ENCODE assay signal across 10 cellular contexts in the genomic region with DNA sequence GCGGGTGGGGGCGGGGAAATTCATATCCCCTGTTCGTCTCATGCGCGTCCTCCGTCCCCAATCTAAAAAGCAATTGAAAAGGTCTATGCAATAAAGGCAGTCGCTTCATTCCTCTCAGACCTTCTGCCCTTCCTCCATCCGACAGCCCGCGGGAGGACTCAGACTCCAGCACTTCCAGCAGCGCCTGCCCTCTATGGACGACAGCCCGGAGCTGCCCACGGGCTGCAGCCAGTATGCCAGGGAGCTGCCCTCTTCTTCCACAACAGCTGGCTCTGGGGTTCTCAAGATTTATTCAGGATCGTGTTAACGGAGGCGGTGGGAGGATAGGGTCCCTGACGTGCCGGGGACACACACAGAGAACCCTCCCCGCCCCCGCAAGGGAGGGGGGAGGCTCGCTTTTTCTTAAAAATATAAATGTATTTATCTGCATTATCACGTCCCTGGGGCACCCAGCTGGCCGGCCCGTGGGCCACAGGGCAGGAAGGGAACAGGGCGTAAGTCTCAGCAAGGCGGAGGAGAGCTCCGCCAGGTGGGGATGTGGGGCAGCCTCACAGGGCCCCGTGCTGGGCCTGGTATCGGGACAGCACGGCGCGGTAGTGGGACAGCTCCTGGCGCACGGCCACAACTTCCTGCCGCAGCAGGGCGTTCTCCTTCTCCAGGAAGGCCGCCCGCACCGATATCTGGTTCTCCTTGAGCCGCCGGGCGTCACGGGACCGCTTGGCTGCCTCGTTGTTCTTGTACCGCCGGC. TPM values are rescaled to one million over a fixed set of nuclear protein-coding genes. Genes with fewer than 3 reads are reported as not detected.
DNase-seq lines count a peak whose midpoint lies in the region; ATAC-seq and TF ChIP-seq lines count a peak whose summit lies in the region.
"Had no signal": no experiment of that assay in that cellular context is flagged by ENCODE, and none has a peak within 500 bp of the region (broad histone marks: within the 10 kb centered on the region; RNA-seq: fewer than 3 reads in every experiment).

No MANE protein-coding gene starts in this region.

- no peaks in the 10 kb centered on the region for H3K9me3 Mint-ChIP-seq in CD8-positive, alpha-beta T cell

- POLR2A ChIA-PET in CD8-positive, alpha-beta T cell (lab: Charles Lee), result interaction anchor here (1.0 to 6.1 kb wide), 2 partner anchors 9 to 16 kb away, joined by 4 to 78 read pairs; a partner anchor contains a TSS

- intact Hi-C loops in CD8-positive, alpha-beta T cell (cut with DNase I, micrococcal nuclease), result loop anchor here in 1 of 2 experiments (10.0 kb wide), 1 partner anchor 1516 kb away; a partner anchor contains a TSS
- intact Hi-C loops in left ventricle myocardium superior (cut with micrococcal nuclease) (no loop called here), posterior vena cava (cut with DNase I) (no loop called here)

- peaks cover 35% of the 10 kb centered on the region for H3K36me3 ChIP-seq in CD8-positive, alpha-beta T cell (ENCODE audit: insufficient read depth, low read length)

- no peak overlapping the region for H3K27ac ChIP-seq in CD8-positive, alpha-beta T cell (ENCODE audit: low read depth, low read length)

- CTCF ChIA-PET in CD8-positive, alpha-beta T cell (lab: Charles Lee), result interaction anchor here (2.0 kb wide), 1 partner anchor 15 kb away, joined by 6 read pairs; a partner anchor contains a TSS

- H3K27ac Mint-ChIP-seq in CD8-positive, alpha-beta T cell, result peak overlapping the region; percentile 41

- no peak for DNase-seq in CD8-positive, alpha-beta T cell
- DNase-seq in UCSD-AML1 (lab: John Stamatoyannopoulos, UW; ENCODE audit: unreplicated experiment) (peak; percentile 51), left ventricle myocardium superior (peak; percentile 90), posterior vena cava (ENCODE audit: low spot score) (peak; percentile 90), NCI-H524 treated with DMSO at 0.1 percent for 48 hours (lab: John Stamatoyannopoulos, UW) (no peak)
- DNase-seq: activated CD4-positive, alpha-beta T cell treated with anti-CD3 and anti-CD28 coated beads, Interleukin-2, amount 50 U/mL, for 4 hours had no signal

- no peak for TF ChIP-seq CTCF in CD8-positive, alpha-beta T cell (IDR thresholded peaks at IDR 0.05)

- no peak for ATAC-seq in CD8-positive, alpha-beta T cell
- ATAC-seq in left ventricle myocardium superior (peak; percentile 24), HG03378 (IDR thresholded peaks at IDR 0.05; ENCODE audit: unreplicated experiment) (no peak), HG03025 (IDR thresholded peaks at IDR 0.05; ENCODE audit: low FRiP score, unreplicated experiment) (no peak), HG02763 (IDR thresholded peaks at IDR 0.05; ENCODE audit: unreplicated experiment) (no peak)

- H3K27me3 Mint-ChIP-seq in CD8-positive, alpha-beta T cell (ENCODE audit: low read depth), result no peaks in the 10 kb centered on the region

- peaks cover 42% of the 10 kb centered on the region for H3K4me1 Mint-ChIP-seq in CD8-positive, alpha-beta T cell (ENCODE audit: low read depth)

- no peak overlapping the region for H3K4me3 Mint-ChIP-seq in CD8-positive, alpha-beta T cell

- H3K9me3 ChIP-seq in CD8-positive, alpha-beta T cell (ENCODE audit: low read length), result no peaks in the 10 kb centered on the region

- no peaks in the 10 kb centered on the region for H3K27me3 ChIP-seq in CD8-positive, alpha-beta T cell (ENCODE audit: insufficient read depth, low read length)

- H3K4me3 ChIP-seq in CD8-positive, alpha-beta T cell (ENCODE audit: low read depth, low read length), result no peak overlapping the region

- peaks cover 41% of the 10 kb centered on the region for H3K4me1 ChIP-seq in CD8-positive, alpha-beta T cell (ENCODE audit: insufficient read depth, low read length)

- peaks cover 45% of the 10 kb centered on the region for H3K36me3 Mint-ChIP-seq in CD8-positive, alpha-beta T cell

RNA-seq across cellular contexts. Expression of a gene that starts 6.7 kb away (rescaled TPM):
- 10 to 100 TPM; 24.8 to 25.6 TPM for total RNA-seq in CD8-positive, alpha-beta T cell
- total RNA-seq in left ventricle myocardium superior (22.8 TPM), posterior vena cava (1 to 10 TPM; 1.8 to 3.6 TPM)

RNA-seq across cellular contexts. Expression of a gene that starts 11.2 kb away (rescaled TPM):
- 10 to 100 TPM; 15.6 to 17.6 TPM for total RNA-seq in CD8-positive, alpha-beta T cell
- total RNA-seq in left ventricle myocardium superior (7.2 TPM), posterior vena cava (10 to 100 TPM in 1 of 2 donors, 1 to 10 TPM in 1; 8.5 to 12.1 TPM)

RNA-seq across cellular contexts. Expression of a gene that starts 11.5 kb away (rescaled TPM):
- total RNA-seq in CD8-positive, alpha-beta T cell, result 1,000 to 10,000 TPM; 2,604 to 2,657 TPM
- total RNA-seq in left ventricle myocardium superior, result 554 TPM
- 100 to 1,000 TPM; 746 to 777 TPM for total RNA-seq in posterior vena cava

RNA-seq across cellular contexts. Expression of a gene that starts 15.5 kb away (rescaled TPM):
- 10 to 100 TPM; 10.3 to 11.2 TPM for total RNA-seq in CD8-positive, alpha-beta T cell
- total RNA-seq in left ventricle myocardium superior, result 6.3 TPM
- 1 to 10 TPM; 4.8 to 5.7 TPM for total RNA-seq in posterior vena cava

RNA-seq across cellular contexts. Expression of a gene that starts 15.6 kb away (rescaled TPM):
- total RNA-seq in CD8-positive, alpha-beta T cell, result 1 to 10 TPM; 2.5 to 3.1 TPM
- total RNA-seq in left ventricle myocardium superior (not detected), posterior vena cava (not detected)
- total RNA-seq: subcutaneous adipose tissue had no signal

Comparison
In these comparisons a context has a peak if more than half of its experiments do, and no peak if none do; other contexts are left out.
1. DNase-seq: peak in UCSD-AML1 (single experiment), left ventricle myocardium superior (single experiment) and posterior vena cava (single experiment); none in CD8-positive, alpha-beta T cell (0 of 7) and NCI-H524 treated with DMSO at 0.1 percent for 48 hours (single experiment).